Comparison of ENCODE assay signal across 14 cellular contexts in genomic region chr15:31081568-31082250, GRCh38. TPM values are rescaled to one million over a fixed set of nuclear protein-coding genes. Genes with fewer than 3 reads are reported as not detected.
DNase-seq lines count a peak whose midpoint lies in the region; ATAC-seq and TF ChIP-seq lines count a peak whose summit lies in the region.
"Had no signal": no experiment of that assay in that cellular context is flagged by ENCODE, and none has a peak within 500 bp of the region (broad histone marks: within the 10 kb centered on the region; RNA-seq: fewer than 3 reads in every experiment).

No MANE protein-coding gene starts in this region.

- H3K36me3 Mint-ChIP-seq in activated T-helper 17 cell treated with anti-CD3 and anti-CD28 coated beads, Interleukin-2, amount 50 U/mL, for 72 hours (ENCODE audit: low read depth), result no peaks in the 10 kb centered on the region
- no peaks in the 10 kb centered on the region for H3K36me3 Mint-ChIP-seq in CD4-positive, alpha-beta memory T cell

- H3K27ac Mint-ChIP-seq in activated T-helper 17 cell treated with anti-CD3 and anti-CD28 coated beads, Interleukin-2, amount 50 U/mL, for 72 hours, result no peak overlapping the region
- peak overlapping the region in 1 of 7 donors; percentile 47 for H3K27ac Mint-ChIP-seq in CD4-positive, alpha-beta memory T cell

- H3K4me3 ChIP-seq in right atrium auricular region (no peak overlapping the region), stomach (no peak overlapping the region)
- H3K4me3 ChIP-seq in CD4-positive, alpha-beta memory T cell (ENCODE audit: low read length in 2 of 2), result no peak overlapping the region
- H3K4me3 ChIP-seq: ovary had no signal

- no peak for TF ChIP-seq EP300 in stomach (IDR thresholded peaks at IDR 0.05)

- H3K27ac ChIP-seq in right atrium auricular region (no peak overlapping the region), stomach (peak overlapping the region; percentile 73 to 85 (median 80))
- no peak overlapping the region for H3K27ac ChIP-seq in CD4-positive, alpha-beta memory T cell (ENCODE audit: low read depth, low read length)
- H3K27ac ChIP-seq: ovary had no signal

- CTCF ChIA-PET in CD4-positive, alpha-beta memory T cell (lab: Charles Lee; ENCODE audit: partially characterized antibody), result no interaction called here

- H3K36me3 ChIP-seq in right atrium auricular region, result no peaks in the 10 kb centered on the region
- H3K36me3 ChIP-seq in stomach, result no peaks in the 10 kb centered on the region
- no peaks in the 10 kb centered on the region for H3K36me3 ChIP-seq in CD4-positive, alpha-beta memory T cell (ENCODE audit: insufficient read depth, low read length)
- H3K36me3 ChIP-seq: ovary had no signal

- intact Hi-C loops in cardiac septum (cut with DNase I) (no loop called here), stomach (cut with DNase I; ENCODE audit: low total_unique reads) (no loop called here), Right ventricle myocardium inferior (cut with DNase I) (no loop called here)
- intact Hi-C loops in CD4-positive, alpha-beta memory T cell (cut with micrococcal nuclease), result no loop called here

- DNase-seq in right atrium auricular region (ENCODE audit: low spot score) (peak; percentile 56), cardiac septum (ENCODE audit: low spot score) (no peak), NCI-H2107 treated with DMSO at 0.1 percent for 48 hours (lab: John Stamatoyannopoulos, UW; ENCODE audit: unreplicated experiment) (peak; percentile 24), stomach (peak; percentile 88), Right ventricle myocardium inferior (ENCODE audit: missing footprints) (no peak)
- DNase-seq in CD4-positive, alpha-beta memory T cell, result no peak
- DNase-seq: activated CD4-positive, alpha-beta T cell treated with anti-CD3 and anti-CD28 coated beads, Interleukin-2, amount 50 U/mL, for 1 hour; NCI-H226; ovary had no signal

- ATAC-seq in esophagus mucosa, result peak; percentile 88
- no peak for ATAC-seq in Right ventricle myocardium inferior
- ATAC-seq in activated T-helper 17 cell treated with anti-CD3 and anti-CD28 coated beads, Interleukin-2, amount 50 U/mL, for 72 hours (replicated peaks), result no peak
- ATAC-seq: SK-N-SH treated with all-trans-retinoic acid at 6 μM for 48 hours had no signal

- no peak for TF ChIP-seq POLR2A in stomach (IDR thresholded peaks at IDR 0.05)

- no peak overlapping the region for H3K4me3 Mint-ChIP-seq in activated T-helper 17 cell treated with anti-CD3 and anti-CD28 coated beads, Interleukin-2, amount 50 U/mL, for 72 hours
- H3K4me3 Mint-ChIP-seq in CD4-positive, alpha-beta memory T cell, result peak overlapping the region in 4 of 8 donors; percentile 17 to 57 (median 36)

- peaks cover 34% of the 10 kb centered on the region for H3K27me3 Mint-ChIP-seq in activated T-helper 17 cell treated with anti-CD3 and anti-CD28 coated beads, Interleukin-2, amount 50 U/mL, for 72 hours
- H3K27me3 Mint-ChIP-seq in CD4-positive, alpha-beta memory T cell, result peaks cover 28 to 33% of the 10 kb centered on the region in 2 donors

- no peaks in the 10 kb centered on the region for H3K27me3 ChIP-seq in right atrium auricular region
- peaks cover 0 to 13% (median 0%) of the 10 kb centered on the region in 3 donors for H3K27me3 ChIP-seq in stomach
- peaks cover 4% of the 10 kb centered on the region for H3K27me3 ChIP-seq in CD4-positive, alpha-beta memory T cell (ENCODE audit: insufficient read depth, low read length)
- H3K27me3 ChIP-seq: ovary had no signal

- H3K9me3 ChIP-seq in right atrium auricular region (no peaks in the 10 kb centered on the region), stomach (no peaks in the 10 kb centered on the region)
- H3K9me3 ChIP-seq in CD4-positive, alpha-beta memory T cell (ENCODE audit: control insufficient read depth in 1 of 2, low read length in 2 of 2), result no peaks in the 10 kb centered on the region
- H3K9me3 ChIP-seq: ovary had no signal

- H3K4me1 Mint-ChIP-seq in activated T-helper 17 cell treated with anti-CD3 and anti-CD28 coated beads, Interleukin-2, amount 50 U/mL, for 72 hours, result no peaks in the 10 kb centered on the region
- peaks cover 2 to 10% (median 5%) of the 10 kb centered on the region in 4 donors for H3K4me1 Mint-ChIP-seq in CD4-positive, alpha-beta memory T cell

- no peaks in the 10 kb centered on the region for H3K9me3 Mint-ChIP-seq in activated T-helper 17 cell treated with anti-CD3 and anti-CD28 coated beads, Interleukin-2, amount 50 U/mL, for 72 hours
- no peaks in the 10 kb centered on the region for H3K9me3 Mint-ChIP-seq in CD4-positive, alpha-beta memory T cell

- TF ChIP-seq CTCF in right atrium auricular region (IDR thresholded peaks at IDR 0.05) (no peak), stomach (IDR thresholded peaks at IDR 0.05) (no peak)

- WGBS in stomach, 5 donors, result 36 to 63% (median 42%) methylated on average over 5 to 6 of the region's 6 CpGs

- POLR2A ChIA-PET in CD4-positive, alpha-beta memory T cell (lab: Charles Lee; ENCODE audit: partially characterized antibody), result no interaction called here

- H3K4me1 ChIP-seq in right atrium auricular region (peaks cover 0 to 11% of the 10 kb centered on the region in 2 donors), stomach (peaks cover 19 to 44% (median 35%) of the 10 kb centered on the region in 4 donors)
- H3K4me1 ChIP-seq in CD4-positive, alpha-beta memory T cell (ENCODE audit: insufficient read depth, low read length), result no peaks in the 10 kb centered on the region

RNA-seq across cellular contexts. Expression of gene TRPM1, which starts 19.8 kb away (rescaled TPM):
- total RNA-seq in right atrium auricular region (not detected), cardiac septum (not detected), esophagus mucosa (not detected), stomach (not detected), Right ventricle myocardium inferior (not detected)
- polyA plus RNA-seq in stomach, result under 1 TPM in 1 of 3 donors, not detected in 2; 0.15 TPM
- not detected for total RNA-seq in activated T-helper 17 cell treated with anti-CD3 and anti-CD28 coated beads, Interleukin-2, amount 50 U/mL, for 72 hours
- total RNA-seq in CD4-positive, alpha-beta memory T cell, result not detected
- not detected for polyA plus RNA-seq in CD4-positive, alpha-beta memory T cell
- total RNA-seq: frontal cortex, K562, ovary had no signal

Comparison
In these comparisons a context has a peak if more than half of its experiments do, and no peak if none do; other contexts are left out.
1. DNase-seq: peak in right atrium auricular region (single experiment), NCI-H2107 treated with DMSO at 0.1 percent for 48 hours (single experiment) and stomach (single experiment); none in cardiac septum (single experiment), Right ventricle myocardium inferior (single experiment) and CD4-positive, alpha-beta memory T cell (0 of 5).
2. H3K27ac ChIP-seq: peak in stomach (5 of 5); none in right atrium auricular region (0 of 2) and CD4-positive, alpha-beta memory T cell (single experiment).